3 cellular contexts compared by ENCODE assay signal in the genomic region with DNA sequence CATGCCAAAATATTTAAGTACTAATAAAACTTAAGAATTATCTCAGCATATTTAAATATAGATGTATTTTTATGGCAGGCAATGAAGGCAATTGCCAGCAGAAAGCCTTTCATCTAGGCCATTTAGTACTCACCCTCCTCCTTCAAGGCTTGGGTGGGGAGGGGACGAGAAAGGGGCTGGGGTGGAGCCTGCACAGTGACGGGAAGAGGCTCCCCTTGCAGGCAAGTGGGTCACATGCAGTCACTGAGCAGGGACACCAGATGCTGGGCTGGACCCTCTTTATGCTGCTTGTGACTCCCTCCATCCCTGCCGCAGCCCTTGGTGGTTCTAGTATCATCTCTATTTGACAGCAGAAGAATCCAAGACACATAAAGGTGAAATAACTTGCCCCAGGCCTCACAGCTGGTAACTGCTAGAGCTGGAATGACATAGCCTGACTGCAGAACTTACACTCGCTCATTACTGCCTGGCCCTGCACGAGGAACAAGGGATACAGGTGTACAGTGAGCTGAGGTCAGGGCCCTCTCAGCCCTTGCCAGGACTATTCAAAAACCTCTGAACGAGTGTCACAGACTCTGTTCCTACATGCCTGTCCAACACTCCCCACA.
TF ChIP-seq lines count a peak whose summit lies in the region.

No MANE protein-coding gene starts in this region.

TF ChIP-seq in SK-N-SH, 30 proteins besides CTCF, POLR2A, EP300 and RAD21 (continues in another document):
- TF ChIP-seq RXRA (IDR thresholded peaks at IDR 0.05; ENCODE audit: borderline replicate concordance, low read depth) (no peak), YY1 (IDR thresholded peaks at IDR 0.05; ENCODE audit: low read depth) (no peak), TCF12 (IDR thresholded peaks at IDR 0.05) (no peak), TEAD4 (IDR thresholded peaks at IDR 0.05; ENCODE audit: borderline replicate concordance, insufficient read depth) (no peak), USF2 (IDR thresholded peaks at IDR 0.05; ENCODE audit: borderline replicate concordance, low read depth, low read length) (no peak), ZBTB33 (IDR thresholded peaks at IDR 0.05; ENCODE audit: borderline replicate concordance, low read depth) (no peak), RCOR1 (IDR thresholded peaks at IDR 0.05; ENCODE audit: low read length) (no peak)
- TF ChIP-seq, protein P1, sequence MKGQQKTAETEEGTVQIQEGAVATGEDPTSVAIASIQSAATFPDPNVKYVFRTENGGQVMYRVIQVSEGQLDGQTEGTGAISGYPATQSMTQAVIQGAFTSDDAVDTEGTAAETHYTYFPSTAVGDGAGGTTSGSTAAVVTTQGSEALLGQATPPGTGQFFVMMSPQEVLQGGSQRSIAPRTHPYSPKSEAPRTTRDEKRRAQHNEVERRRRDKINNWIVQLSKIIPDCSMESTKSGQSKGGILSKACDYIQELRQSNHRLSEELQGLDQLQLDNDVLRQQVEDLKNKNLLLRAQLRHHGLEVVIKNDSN (IDR thresholded peaks at IDR 0.05; ENCODE audit: borderline replicate concordance, low read depth), result no peak
- TF ChIP-seq, protein P2, sequence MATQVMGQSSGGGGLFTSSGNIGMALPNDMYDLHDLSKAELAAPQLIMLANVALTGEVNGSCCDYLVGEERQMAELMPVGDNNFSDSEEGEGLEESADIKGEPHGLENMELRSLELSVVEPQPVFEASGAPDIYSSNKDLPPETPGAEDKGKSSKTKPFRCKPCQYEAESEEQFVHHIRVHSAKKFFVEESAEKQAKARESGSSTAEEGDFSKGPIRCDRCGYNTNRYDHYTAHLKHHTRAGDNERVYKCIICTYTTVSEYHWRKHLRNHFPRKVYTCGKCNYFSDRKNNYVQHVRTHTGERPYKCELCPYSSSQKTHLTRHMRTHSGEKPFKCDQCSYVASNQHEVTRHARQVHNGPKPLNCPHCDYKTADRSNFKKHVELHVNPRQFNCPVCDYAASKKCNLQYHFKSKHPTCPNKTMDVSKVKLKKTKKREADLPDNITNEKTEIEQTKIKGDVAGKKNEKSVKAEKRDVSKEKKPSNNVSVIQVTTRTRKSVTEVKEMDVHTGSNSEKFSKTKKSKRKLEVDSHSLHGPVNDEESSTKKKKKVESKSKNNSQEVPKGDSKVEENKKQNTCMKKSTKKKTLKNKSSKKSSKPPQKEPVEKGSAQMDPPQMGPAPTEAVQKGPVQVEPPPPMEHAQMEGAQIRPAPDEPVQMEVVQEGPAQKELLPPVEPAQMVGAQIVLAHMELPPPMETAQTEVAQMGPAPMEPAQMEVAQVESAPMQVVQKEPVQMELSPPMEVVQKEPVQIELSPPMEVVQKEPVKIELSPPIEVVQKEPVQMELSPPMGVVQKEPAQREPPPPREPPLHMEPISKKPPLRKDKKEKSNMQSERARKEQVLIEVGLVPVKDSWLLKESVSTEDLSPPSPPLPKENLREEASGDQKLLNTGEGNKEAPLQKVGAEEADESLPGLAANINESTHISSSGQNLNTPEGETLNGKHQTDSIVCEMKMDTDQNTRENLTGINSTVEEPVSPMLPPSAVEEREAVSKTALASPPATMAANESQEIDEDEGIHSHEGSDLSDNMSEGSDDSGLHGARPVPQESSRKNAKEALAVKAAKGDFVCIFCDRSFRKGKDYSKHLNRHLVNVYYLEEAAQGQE (IDR thresholded peaks at IDR 0.05; ENCODE audit: low read depth, low read length), result no peak

TF ChIP-seq in SK-N-SH treated with all-trans-retinoic acid at 6 μM for 48 hours, 23 proteins besides CTCF, POLR2A, EP300 and RAD21:
- TF ChIP-seq CSDC2 (CRISPR knock-in tag; IDR thresholded peaks at IDR 0.05) (no peak), ZNF8 (CRISPR knock-in tag; IDR thresholded peaks at IDR 0.05) (no peak), ARNTL (CRISPR knock-in tag; IDR thresholded peaks at IDR 0.05; ENCODE audit: borderline replicate concordance, low read depth) (no peak), ESRRG (CRISPR knock-in tag; IDR thresholded peaks at IDR 0.05) (no peak)
- TF ChIP-seq, protein P3, sequence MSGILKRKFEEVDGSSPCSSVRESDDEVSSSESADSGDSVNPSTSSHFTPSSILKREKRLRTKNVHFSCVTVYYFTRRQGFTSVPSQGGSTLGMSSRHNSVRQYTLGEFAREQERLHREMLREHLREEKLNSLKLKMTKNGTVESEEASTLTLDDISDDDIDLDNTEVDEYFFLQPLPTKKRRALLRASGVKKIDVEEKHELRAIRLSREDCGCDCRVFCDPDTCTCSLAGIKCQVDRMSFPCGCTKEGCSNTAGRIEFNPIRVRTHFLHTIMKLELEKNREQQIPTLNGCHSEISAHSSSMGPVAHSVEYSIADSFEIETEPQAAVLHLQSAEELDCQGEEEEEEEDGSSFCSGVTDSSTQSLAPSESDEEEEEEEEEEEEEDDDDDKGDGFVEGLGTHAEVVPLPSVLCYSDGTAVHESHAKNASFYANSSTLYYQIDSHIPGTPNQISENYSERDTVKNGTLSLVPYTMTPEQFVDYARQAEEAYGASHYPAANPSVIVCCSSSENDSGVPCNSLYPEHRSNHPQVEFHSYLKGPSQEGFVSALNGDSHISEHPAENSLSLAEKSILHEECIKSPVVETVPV (CRISPR knock-in tag; IDR thresholded peaks at IDR 0.05), result no peak
- TF ChIP-seq, protein P4, sequence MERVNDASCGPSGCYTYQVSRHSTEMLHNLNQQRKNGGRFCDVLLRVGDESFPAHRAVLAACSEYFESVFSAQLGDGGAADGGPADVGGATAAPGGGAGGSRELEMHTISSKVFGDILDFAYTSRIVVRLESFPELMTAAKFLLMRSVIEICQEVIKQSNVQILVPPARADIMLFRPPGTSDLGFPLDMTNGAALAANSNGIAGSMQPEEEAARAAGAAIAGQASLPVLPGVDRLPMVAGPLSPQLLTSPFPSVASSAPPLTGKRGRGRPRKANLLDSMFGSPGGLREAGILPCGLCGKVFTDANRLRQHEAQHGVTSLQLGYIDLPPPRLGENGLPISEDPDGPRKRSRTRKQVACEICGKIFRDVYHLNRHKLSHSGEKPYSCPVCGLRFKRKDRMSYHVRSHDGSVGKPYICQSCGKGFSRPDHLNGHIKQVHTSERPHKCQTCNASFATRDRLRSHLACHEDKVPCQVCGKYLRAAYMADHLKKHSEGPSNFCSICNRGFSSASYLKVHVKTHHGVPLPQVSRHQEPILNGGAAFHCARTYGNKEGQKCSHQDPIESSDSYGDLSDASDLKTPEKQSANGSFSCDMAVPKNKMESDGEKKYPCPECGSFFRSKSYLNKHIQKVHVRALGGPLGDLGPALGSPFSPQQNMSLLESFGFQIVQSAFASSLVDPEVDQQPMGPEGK (CRISPR knock-in tag; IDR thresholded peaks at IDR 0.05; ENCODE audit: borderline replicate concordance), result no peak

TF ChIP-seq in H1, 55 proteins besides CTCF, POLR2A, EP300 and RAD21:
- TF ChIP-seq TAF1 (IDR thresholded peaks at IDR 0.05; ENCODE audit: low read depth, low read length) (no peak), SAP30 (IDR thresholded peaks at IDR 0.05; ENCODE audit: insufficient read depth, insufficient replicate concordance, low read length) (no peak), FOSL1 (IDR thresholded peaks at IDR 0.05; ENCODE audit: insufficient read depth, low read depth, low read length) (no peak), BCL11A (IDR thresholded peaks at IDR 0.05; ENCODE audit: low read depth in 2 of 2, low read length in 2 of 2) (no peak), JUN (IDR thresholded peaks at IDR 0.05; ENCODE audit: low read depth, low read length) (no peak), SP2 (IDR thresholded peaks at IDR 0.05; ENCODE audit: low read length) (no peak), EGR1 (IDR thresholded peaks at IDR 0.05; ENCODE audit: borderline replicate concordance, low read depth, low read length) (no peak), RNF2 (IDR thresholded peaks at IDR 0.05; ENCODE audit: borderline replicate concordance, low read depth, low read length, missing control alignments, poor library complexity, severe bottlenecking) (no peak), GABPA (IDR thresholded peaks at IDR 0.05; ENCODE audit: borderline replicate concordance, insufficient read depth, low read length) (no peak), HDAC2 (IDR thresholded peaks at IDR 0.05; ENCODE audit: borderline replicate concordance in 1 of 2, low read depth in 2 of 2, low read length in 2 of 2) (no peak)
- TF ChIP-seq, protein P5, sequence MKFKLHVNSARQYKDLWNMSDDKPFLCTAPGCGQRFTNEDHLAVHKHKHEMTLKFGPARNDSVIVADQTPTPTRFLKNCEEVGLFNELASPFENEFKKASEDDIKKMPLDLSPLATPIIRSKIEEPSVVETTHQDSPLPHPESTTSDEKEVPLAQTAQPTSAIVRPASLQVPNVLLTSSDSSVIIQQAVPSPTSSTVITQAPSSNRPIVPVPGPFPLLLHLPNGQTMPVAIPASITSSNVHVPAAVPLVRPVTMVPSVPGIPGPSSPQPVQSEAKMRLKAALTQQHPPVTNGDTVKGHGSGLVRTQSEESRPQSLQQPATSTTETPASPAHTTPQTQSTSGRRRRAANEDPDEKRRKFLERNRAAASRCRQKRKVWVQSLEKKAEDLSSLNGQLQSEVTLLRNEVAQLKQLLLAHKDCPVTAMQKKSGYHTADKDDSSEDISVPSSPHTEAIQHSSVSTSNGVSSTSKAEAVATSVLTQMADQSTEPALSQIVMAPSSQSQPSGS (IDR thresholded peaks at IDR 0.05; ENCODE audit: low read length), result no peak
